In the genomic region with DNA sequence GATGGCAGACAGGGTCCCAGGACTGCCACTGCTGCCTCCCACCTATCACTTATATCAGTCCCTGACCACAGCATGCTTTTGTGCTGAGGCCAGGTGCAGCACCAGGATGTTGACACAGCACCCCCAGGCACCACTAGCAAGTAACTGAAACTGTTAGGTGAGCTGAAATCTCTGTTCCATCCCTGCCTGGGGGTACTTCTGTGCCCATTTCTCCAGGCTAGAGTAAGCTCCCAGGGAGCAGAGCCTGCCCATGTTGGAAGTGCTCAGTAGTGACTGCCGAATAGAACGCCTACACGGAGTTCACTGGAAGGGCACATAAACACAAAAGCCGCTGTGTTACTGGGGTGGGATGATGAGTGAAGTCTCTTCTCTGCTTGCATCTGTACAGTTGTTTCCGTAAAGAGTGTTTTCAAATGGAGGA, we compare ENCODE assay signal across 13 cellular contexts. TPM values are rescaled to one million over a fixed set of nuclear protein-coding genes. Genes with fewer than 3 reads are reported as not detected.
DNase-seq lines count a peak whose midpoint lies in the region; ATAC-seq and TF ChIP-seq lines count a peak whose summit lies in the region.
"Had no signal": no experiment of that assay in that cellular context is flagged by ENCODE, and none has a peak within 500 bp of the region (broad histone marks: within the 10 kb centered on the region; RNA-seq: fewer than 3 reads in every experiment).

No MANE protein-coding gene starts in this region.

- H3K27me3 ChIP-seq in tibial nerve (no peaks in the 10 kb centered on the region), colonic mucosa (no peaks in the 10 kb centered on the region), upper lobe of right lung (no peaks in the 10 kb centered on the region)
- H3K27me3 ChIP-seq: adrenal gland, neutrophil, uterus had no signal

- H3K36me3 ChIP-seq in tibial nerve (peaks cover 0 to 74% (median 7%) of the 10 kb centered on the region in 3 donors), colonic mucosa (no peaks in the 10 kb centered on the region), upper lobe of right lung (peaks cover 20% of the 10 kb centered on the region)
- H3K36me3 ChIP-seq: neutrophil, uterus had no signal

- no peak for TF ChIP-seq EP300 in tibial nerve (IDR thresholded peaks at IDR 0.05)

- H3K9ac ChIP-seq in colonic mucosa (ENCODE audit: low read depth in 2 of 2, low read length in 2 of 2) = no peak overlapping the region

- H3K4me3 ChIP-seq in tibial nerve = no peak overlapping the region
- H3K4me3 ChIP-seq in colonic mucosa = no peak overlapping the region
- H3K4me3 ChIP-seq in upper lobe of right lung = no peak overlapping the region
- H3K4me3 ChIP-seq: adrenal gland, uterus had no signal

- TF ChIP-seq POLR2A in tibial nerve (IDR thresholded peaks at IDR 0.05) = no peak

- H3K9me3 Mint-ChIP-seq in activated T-cell treated with anti-CD3 and anti-CD28 coated beads, Interleukin-2, amount 50 U/mL, for 72 hours = no peaks in the 10 kb centered on the region
- H3K9me3 Mint-ChIP-seq: immature natural killer cell had no signal

- H3K27me3 Mint-ChIP-seq in activated T-cell treated with anti-CD3 and anti-CD28 coated beads, Interleukin-2, amount 50 U/mL, for 72 hours (ENCODE audit: low read depth) = no peaks in the 10 kb centered on the region

- TF ChIP-seq CTCF in tibial nerve (IDR thresholded peaks at IDR 0.05) (no peak), colonic mucosa (IDR thresholded peaks at IDR 0.05) (no peak), upper lobe of right lung (IDR thresholded peaks at IDR 0.05) (no peak)

- peak; percentile 49 to 60 for ATAC-seq in activated T-cell treated with anti-CD3 and anti-CD28 coated beads, Interleukin-2, amount 50 U/mL, for 72 hours (replicated peaks in 1 of 2)
- ATAC-seq in upper lobe of right lung (no peak), GM19395 (IDR thresholded peaks at IDR 0.05; ENCODE audit: unreplicated experiment) (no peak)

- WGBS in tibial nerve, 2 donors = 23 to 33% methylated on average over 5 of the region's 5 CpGs

- peak in 2 of 3 donors; percentile 4 to 5 for DNase-seq in stimulated activated CD4-positive, alpha-beta T cell treated with anti-CD3 and anti-CD28 coated beads, Interleukin-12 subunit alpha, Interleukin-12 subunit beta, amount 100 ng/mL, for 48 hours (ENCODE audit: low read depth in 2 of 3, low spot score in 1 of 3)
- no peak for DNase-seq in stimulated activated CD4-positive, alpha-beta T cell treated with anti-CD3 and anti-CD28 coated beads, Interleukin-12 subunit alpha, Interleukin-12 subunit beta, amount 100 ng/mL, for 4 hours
- peak in 1 of 2 donors; percentile 27 for DNase-seq in activated T-cell treated with anti-CD3 and anti-CD28 coated beads, Interleukin-2, amount 50 U/mL, for 72 hours
- peak; percentile 70 for DNase-seq in iris pigment epithelial cell (ENCODE audit: low read depth)
- no peak for DNase-seq in tibial nerve (ENCODE audit: low spot score in 2 of 2)
- DNase-seq in colonic mucosa = no peak
- DNase-seq in upper lobe of right lung = no peak
- DNase-seq: adrenal gland, immature natural killer cell, NCI-H1436 treated with DMSO at 0.1 percent for 48 hours, uterus had no signal

- H3K27ac ChIP-seq in tibial nerve (peak overlapping the region in 3 of 4 donors; percentile 24 to 58 (median 36)), colonic mucosa (no peak overlapping the region), upper lobe of right lung (no peak overlapping the region)
- H3K27ac ChIP-seq: neutrophil, uterus had no signal

- peaks cover 2 to 4% of the 10 kb centered on the region in 2 donors for H3K36me3 Mint-ChIP-seq in activated T-cell treated with anti-CD3 and anti-CD28 coated beads, Interleukin-2, amount 50 U/mL, for 72 hours (ENCODE audit: insufficient read depth in 2 of 2)

- H3K4me1 Mint-ChIP-seq in activated T-cell treated with anti-CD3 and anti-CD28 coated beads, Interleukin-2, amount 50 U/mL, for 72 hours (ENCODE audit: low read depth) = peaks cover 14% of the 10 kb centered on the region

- no peaks in the 10 kb centered on the region for H3K9me3 ChIP-seq in tibial nerve
- H3K9me3 ChIP-seq in colonic mucosa = no peaks in the 10 kb centered on the region
- no peaks in the 10 kb centered on the region for H3K9me3 ChIP-seq in upper lobe of right lung
- H3K9me3 ChIP-seq: adrenal gland, neutrophil, uterus had no signal

- peak overlapping the region; percentile 53 to 83 for H3K4me3 Mint-ChIP-seq in activated T-cell treated with anti-CD3 and anti-CD28 coated beads, Interleukin-2, amount 50 U/mL, for 72 hours
- H3K4me3 Mint-ChIP-seq: immature natural killer cell had no signal

- H3K27ac Mint-ChIP-seq in activated T-cell treated with anti-CD3 and anti-CD28 coated beads, Interleukin-2, amount 50 U/mL, for 72 hours = peak overlapping the region; percentile 80

- peaks cover 0 to 13% (median 2%) of the 10 kb centered on the region in 4 donors for H3K4me1 ChIP-seq in tibial nerve
- no peaks in the 10 kb centered on the region for H3K4me1 ChIP-seq in colonic mucosa
- no peaks in the 10 kb centered on the region for H3K4me1 ChIP-seq in upper lobe of right lung
- H3K4me1 ChIP-seq: adrenal gland, uterus had no signal

- intact Hi-C loops in colonic mucosa (cut with DNase I) = no loop called here
- intact Hi-C loops in upper lobe of right lung (cut with DNase I) = no loop called here

RNA-seq across cellular contexts. Expression of a gene that starts 42.9 kb away (rescaled TPM):
- 10 to 100 TPM; 67.8 to 77.2 TPM for total RNA-seq in activated T-cell treated with anti-CD3 and anti-CD28 coated beads, Interleukin-2, amount 50 U/mL, for 72 hours
- 10 to 100 TPM; 14.1 to 22.1 (median 16.4) TPM for total RNA-seq in tibial nerve
- total RNA-seq in colonic mucosa = 10 to 100 TPM; 10.8 to 19.3 TPM
- 16.6 TPM for total RNA-seq in upper lobe of right lung

RNA-seq across cellular contexts. Expression of a gene that starts 47.5 kb away (rescaled TPM):
- total RNA-seq in activated T-cell treated with anti-CD3 and anti-CD28 coated beads, Interleukin-2, amount 50 U/mL, for 72 hours = 1 to 10 TPM; 5.0 to 5.2 TPM
- total RNA-seq in tibial nerve (10 to 100 TPM in 2 of 4 donors, 1 to 10 TPM in 2; 5.7 to 11.4 (median 9.2) TPM), colonic mucosa (1 to 10 TPM; 2.7 to 2.9 TPM), upper lobe of right lung (8.0 TPM)

Comparison
In these comparisons a context has a peak if more than half of its experiments do, and no peak if none do; other contexts are left out.
1. DNase-seq: peak in stimulated activated CD4-positive, alpha-beta T cell treated with anti-CD3 and anti-CD28 coated beads, Interleukin-12 subunit alpha, Interleukin-12 subunit beta, amount 100 ng/mL, for 48 hours (2 of 3) and iris pigment epithelial cell (single experiment); none in stimulated activated CD4-positive, alpha-beta T cell treated with anti-CD3 and anti-CD28 coated beads, Interleukin-12 subunit alpha, Interleukin-12 subunit beta, amount 100 ng/mL, for 4 hours (single experiment), tibial nerve (0 of 2), colonic mucosa (single experiment) and upper lobe of right lung (single experiment).
2. ATAC-seq: peak in activated T-cell treated with anti-CD3 and anti-CD28 coated beads, Interleukin-2, amount 50 U/mL, for 72 hours (2 of 2); none in upper lobe of right lung (single experiment) and GM19395 (single experiment).
3. H3K27ac ChIP-seq: peak in tibial nerve (3 of 4); none in colonic mucosa (single experiment) and upper lobe of right lung (single experiment).